33 cellular contexts compared by ENCODE assay signal in genomic region chr15:69386284-69386683, GRCh38.
"Had no signal": no experiment of that assay in that cellular context is flagged by ENCODE, and none has a peak within 500 bp of the region (broad histone marks: within the 10 kb centered on the region; RNA-seq: fewer than 3 reads in every experiment).

No MANE protein-coding gene starts in this region.

- H3K4me1 Mint-ChIP-seq: activated CD4-positive, alpha-beta T cell treated with anti-CD3 and anti-CD28 coated beads, Interleukin-2, amount 10 ng/mL, durations not matched to agents 24 days and 14 days; activated naive CD8-positive, alpha-beta T cell treated with anti-CD3 and anti-CD28 coated beads for 36 hours; activated T-helper 17 cell treated with anti-CD3 and anti-CD28 coated beads, Interleukin-2, amount 50 U/mL, for 72 hours; central memory CD8-positive, alpha-beta T cell had no signal

- H3K27me3 ChIP-seq: ascending aorta, cardiac muscle cell, MG63, Peyer's patch had no signal

- H3K27ac Mint-ChIP-seq: activated CD4-positive, alpha-beta T cell treated with anti-CD3 and anti-CD28 coated beads, Interleukin-2, amount 10 ng/mL, durations not matched to agents 24 days and 14 days; activated CD8-positive, alpha-beta T cell treated with anti-CD3 and anti-CD28 coated beads for 36 hours; activated naive CD8-positive, alpha-beta T cell treated with anti-CD3 and anti-CD28 coated beads for 36 hours; activated T-cell treated with anti-CD3 and anti-CD28 coated beads, Interleukin-2, amount 50 U/mL, for 72 hours; activated T-helper 17 cell treated with anti-CD3 and anti-CD28 coated beads, Interleukin-2, amount 50 U/mL, for 72 hours had no signal

- H3K4me3 Mint-ChIP-seq: activated CD4-positive, alpha-beta T cell treated with anti-CD3 and anti-CD28 coated beads, Interleukin-2, amount 10 ng/mL, durations not matched to agents 24 days and 14 days; activated CD8-positive, alpha-beta T cell treated with anti-CD3 and anti-CD28 coated beads for 36 hours; activated naive CD8-positive, alpha-beta T cell treated with anti-CD3 and anti-CD28 coated beads for 36 hours; activated T-cell treated with anti-CD3 and anti-CD28 coated beads, Interleukin-2, amount 50 U/mL, for 72 hours; activated T-helper 17 cell treated with anti-CD3 and anti-CD28 coated beads, Interleukin-2, amount 50 U/mL, for 72 hours; central memory CD8-positive, alpha-beta T cell had no signal

- H3K4me3 ChIP-seq: ascending aorta, cardiac muscle cell, MG63, Peyer's patch had no signal

- H3K36me3 ChIP-seq: ascending aorta, cardiac muscle cell, MG63, Peyer's patch had no signal

- H3K36me3 Mint-ChIP-seq: activated naive CD8-positive, alpha-beta T cell treated with anti-CD3 and anti-CD28 coated beads for 36 hours had no signal

- H3K27me3 Mint-ChIP-seq: activated CD8-positive, alpha-beta T cell treated with anti-CD3 and anti-CD28 coated beads for 36 hours; activated naive CD8-positive, alpha-beta T cell treated with anti-CD3 and anti-CD28 coated beads for 36 hours had no signal

- ATAC-seq: activated CD8-positive, alpha-beta T cell treated with anti-CD3 and anti-CD28 coated beads for 36 hours; activated T-cell treated with anti-CD3 and anti-CD28 coated beads, Interleukin-2, amount 50 U/mL, for 72 hours; activated T-helper 17 cell treated with anti-CD3 and anti-CD28 coated beads, Interleukin-2, amount 50 U/mL, for 72 hours; PC-3; Right ventricle myocardium inferior had no signal

- H3K9me3 Mint-ChIP-seq: activated CD4-positive, alpha-beta T cell treated with anti-CD3 and anti-CD28 coated beads, Interleukin-2, amount 10 ng/mL, durations not matched to agents 24 days and 14 days; activated CD8-positive, alpha-beta T cell treated with anti-CD3 and anti-CD28 coated beads for 36 hours; activated naive CD8-positive, alpha-beta T cell treated with anti-CD3 and anti-CD28 coated beads for 36 hours; activated T-cell treated with anti-CD3 and anti-CD28 coated beads, Interleukin-2, amount 50 U/mL, for 72 hours; activated T-helper 17 cell treated with anti-CD3 and anti-CD28 coated beads, Interleukin-2, amount 50 U/mL, for 72 hours; central memory CD8-positive, alpha-beta T cell had no signal

- H3K9me3 ChIP-seq: ascending aorta, MG63, Peyer's patch had no signal

- H3K4me1 ChIP-seq: ascending aorta, Peyer's patch had no signal

- DNase-seq: activated CD4-positive, alpha-beta T cell treated with anti-CD3 and anti-CD28 coated beads, Interleukin-2, amount 10 ng/mL, durations not matched to agents 24 days and 14 days; activated CD4-positive, alpha-beta T cell treated with anti-CD3 and anti-CD28 coated beads, Interleukin-2, amount 50 U/mL, for 4 hours; activated CD8-positive, alpha-beta T cell treated with anti-CD3 and anti-CD28 coated beads for 36 hours; activated effector memory CD4-positive, alpha-beta T cell treated with anti-CD3 and anti-CD28 coated beads, Interleukin-2, amount 50 U/mL, for 16 hours; activated naive CD4-positive, alpha-beta T cell; activated naive CD4-positive, alpha-beta T cell treated with anti-CD3 and anti-CD28 coated beads, Interleukin-2, amount 50 U/mL, for 16 hours; activated naive CD8-positive, alpha-beta T cell treated with anti-CD3 and anti-CD28 coated beads for 36 hours; activated T-cell treated with anti-CD3 and anti-CD28 coated beads, Interleukin-2, amount 50 U/mL, for 1 hour; activated T-cell treated with anti-CD3 and anti-CD28 coated beads, Interleukin-2, amount 50 U/mL, for 72 hours; amniotic stem cell; Kasumi-1; MG63; NCI-H1048; NCI-H1105 treated with DMSO at 0.1 percent for 48 hours; NCI-H1436 treated with DMSO at 0.1 percent for 48 hours; NCI-H1694 treated with DMSO at 0.1 percent for 48 hours; NCI-H2029; NCI-H2107; NCI-H2171; NCI-H510A; NCI-H526; NCI-H748 treated with DMSO at 0.1 percent for 48 hours; NK-92 treated with Interleukin-12 subunit alpha and Interleukin-12 subunit beta, amount 100 ng/mL, for 24 hours; PC-3; Peyer's patch; RPMI8226; SIG-M5; T1000 had no signal

- H3K27ac ChIP-seq: ascending aorta, cardiac muscle cell, Peyer's patch had no signal
